ENCODE assay signal across 1 cellular context in genomic region chr2:829047-829446, GRCh38.
TF ChIP-seq lines count a peak whose summit lies in the region.

No MANE protein-coding gene starts in this region.

TF ChIP-seq in H1, 55 proteins besides CTCF, POLR2A, EP300 and RAD21 (continued from another document):
- TF ChIP-seq CHD7 (IDR thresholded peaks at IDR 0.05; ENCODE audit: insufficient replicate concordance, low read length) (no peak), NANOG (IDR thresholded peaks at IDR 0.05; ENCODE audit: insufficient read depth, low read depth, low read length, poor library complexity, severe bottlenecking) (no peak), RXRA (IDR thresholded peaks at IDR 0.05; ENCODE audit: insufficient read depth, low read depth, low read length) (no peak), KDM1A (IDR thresholded peaks at IDR 0.05; ENCODE audit: borderline replicate concordance, low read length) (no peak), BCL11A (IDR thresholded peaks at IDR 0.05; ENCODE audit: low read depth in 2 of 2, low read length in 2 of 2) (no peak)
- TF ChIP-seq, protein P1, sequence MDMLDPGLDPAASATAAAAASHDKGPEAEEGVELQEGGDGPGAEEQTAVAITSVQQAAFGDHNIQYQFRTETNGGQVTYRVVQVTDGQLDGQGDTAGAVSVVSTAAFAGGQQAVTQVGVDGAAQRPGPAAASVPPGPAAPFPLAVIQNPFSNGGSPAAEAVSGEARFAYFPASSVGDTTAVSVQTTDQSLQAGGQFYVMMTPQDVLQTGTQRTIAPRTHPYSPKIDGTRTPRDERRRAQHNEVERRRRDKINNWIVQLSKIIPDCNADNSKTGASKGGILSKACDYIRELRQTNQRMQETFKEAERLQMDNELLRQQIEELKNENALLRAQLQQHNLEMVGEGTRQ (IDR thresholded peaks at IDR 0.05; ENCODE audit: low read length): no peak
